ENCODE assay signal across 8 cellular contexts in genomic region chr22:31211862-31212730, GRCh38. TPM values are rescaled to one million over a fixed set of nuclear protein-coding genes. Genes with fewer than 3 reads are reported as not detected.
DNase-seq lines count a peak whose midpoint lies in the region; ATAC-seq lines count a peak whose summit lies in the region.

Gene LIMK2, plus strand, starts transcription at chr22:31212298. Its CDS starts 111 bp downstream, at chr22:31212409.

- peak; percentile 25 to 91 (median 81) for DNase-seq in C1 segment of cervical spinal cord (lab: John Stamatoyannopoulos, UW)
- peak; percentile 98 for DNase-seq in NCI-H69 (lab: John Stamatoyannopoulos, UW)
- peak; percentile 96 for DNase-seq in activated CD4-positive, alpha-beta T cell treated with anti-CD3 and anti-CD28 coated beads, Interleukin-2, amount 10 ng/mL, durations not matched to agents 7 days and 5 days
- peak; percentile 64 for DNase-seq in cortex of kidney (lab: John Stamatoyannopoulos, UW)
- DNase-seq in left kidney (ENCODE audit: low read depth, low spot score): peak; percentile 98
- peak; percentile 99 to 100 for DNase-seq in stimulated activated CD4-positive, alpha-beta T cell treated with anti-CD3 and anti-CD28 coated beads, Interleukin-2, amount 100 ng/mL, for 24 hours

- H3K9me3 Mint-ChIP-seq in activated CD4-positive, alpha-beta T cell treated with anti-CD3 and anti-CD28 coated beads, Interleukin-2, amount 10 ng/mL, durations not matched to agents 7 days and 5 days: no peaks in the 10 kb centered on the region

- peaks cover 51% of the 10 kb centered on the region for H3K4me1 Mint-ChIP-seq in activated CD4-positive, alpha-beta T cell treated with anti-CD3 and anti-CD28 coated beads, Interleukin-2, amount 10 ng/mL, durations not matched to agents 7 days and 5 days

- peaks cover 10% of the 10 kb centered on the region for H3K36me3 Mint-ChIP-seq in activated CD4-positive, alpha-beta T cell treated with anti-CD3 and anti-CD28 coated beads, Interleukin-2, amount 10 ng/mL, durations not matched to agents 7 days and 5 days (ENCODE audit: low read depth)

- CTCF ChIA-PET in activated CD4-positive, alpha-beta T cell treated with anti-CD3 and anti-CD28 coated beads, Interleukin-2, amount 10 ng/mL, durations not matched to agents 7 days and 5 days (lab: Charles Lee): interaction anchor here (0.6 to 13.2 kb wide), 16 partner anchors 10 to 1230 kb away, joined by 3 to 110 read pairs (median 4); partner anchors contain the start of gene PIK3IP1

- peak within 1 kb of the TSS; percentile 92 for H3K27ac Mint-ChIP-seq in activated CD4-positive, alpha-beta T cell treated with anti-CD3 and anti-CD28 coated beads, Interleukin-2, amount 10 ng/mL, durations not matched to agents 7 days and 5 days

- H3K4me3 Mint-ChIP-seq in activated CD4-positive, alpha-beta T cell treated with anti-CD3 and anti-CD28 coated beads, Interleukin-2, amount 10 ng/mL, durations not matched to agents 7 days and 5 days: peak within 1 kb of the TSS; percentile 90

- H3K27me3 Mint-ChIP-seq in activated CD4-positive, alpha-beta T cell treated with anti-CD3 and anti-CD28 coated beads, Interleukin-2, amount 10 ng/mL, durations not matched to agents 7 days and 5 days: no peaks in the 10 kb centered on the region

- ATAC-seq in GM19351 (IDR thresholded peaks at IDR 0.05; ENCODE audit: unreplicated experiment) (peak; percentile 93), HG03521 (IDR thresholded peaks at IDR 0.05; ENCODE audit: unreplicated experiment) (peak; percentile 87)

- POLR2A ChIA-PET in activated CD4-positive, alpha-beta T cell treated with anti-CD3 and anti-CD28 coated beads, Interleukin-2, amount 10 ng/mL, durations not matched to agents 7 days and 5 days (lab: Charles Lee): interaction anchor here (1.1 kb wide), 1 partner anchor 14 kb away, joined by 3 read pairs; no protein-coding TSS in a partner anchor

RNA-seq across cellular contexts. Expression of gene LIMK2, which starts in this region (rescaled TPM):
- 10 to 100 TPM; 48.6 to 54.5 TPM for total RNA-seq in activated CD4-positive, alpha-beta T cell treated with anti-CD3 and anti-CD28 coated beads, Interleukin-2, amount 10 ng/mL, durations not matched to agents 7 days and 5 days

Comparison
In these comparisons a context has a peak if more than half of its experiments do, and no peak if none do; other contexts are left out.
1. Peak in every context shown above with its lines: DNase-seq and ATAC-seq.